In genomic region chr2:230660294-230661060, GRCh38 we compare ENCODE assay signal across 9 cellular contexts. TPM values are rescaled to one million over a fixed set of nuclear protein-coding genes. Genes with fewer than 3 reads are reported as not detected.
DNase-seq lines count a peak whose midpoint lies in the region; ATAC-seq and TF ChIP-seq lines count a peak whose summit lies in the region.
"Had no signal": no experiment of that assay in that cellular context is flagged by ENCODE, and none has a peak within 500 bp of the region (broad histone marks: within the 10 kb centered on the region; RNA-seq: fewer than 3 reads in every experiment).

No MANE protein-coding gene starts in this region.

- no peak for TF ChIP-seq POLR2A in NB4 (IDR thresholded peaks at IDR 0.05; ENCODE audit: extremely low read depth, insufficient read length)

- no peak overlapping the region for H3K4me3 ChIP-seq in NB4 (ENCODE audit: low read depth, low read length)
- H3K4me3 ChIP-seq: uterus had no signal

- no peaks in the 10 kb centered on the region for H3K9me3 Mint-ChIP-seq in activated naive CD4-positive, alpha-beta T cell treated with anti-CD3 and anti-CD28 coated beads, Interleukin-2, amount 50 U/mL, for 72 hours

- no peak for TF ChIP-seq CTCF in NB4 (IDR thresholded peaks at IDR 0.05; ENCODE audit: low read depth, low read length)

- ATAC-seq in activated naive CD4-positive, alpha-beta T cell treated with anti-CD3 and anti-CD28 coated beads, Interleukin-2, amount 50 U/mL, for 72 hours = peak in 1 of 2 donors; percentile 8
- ATAC-seq in GM21825 (IDR thresholded peaks at IDR 0.05; ENCODE audit: unreplicated experiment) = no peak

- DNase-seq in C1 segment of cervical spinal cord (lab: John Stamatoyannopoulos, UW) (peak in 9 of 14 donors; percentile 13 to 53 (median 39)), NB4 (ENCODE audit: low read depth) (peak; percentile 92), mucosa of gallbladder (ENCODE audit: low spot score) (peak; percentile 53), NCI-H2227 (lab: John Stamatoyannopoulos, UW; ENCODE audit: unreplicated experiment) (no peak), DMS53 treated with DMSO at 0.1 percent for 48 hours (lab: John Stamatoyannopoulos, UW; ENCODE audit: unreplicated experiment) (no peak), GOT3 (lab: John Stamatoyannopoulos, UW) (no peak)
- DNase-seq in activated naive CD4-positive, alpha-beta T cell treated with anti-CD3 and anti-CD28 coated beads, Interleukin-2, amount 50 U/mL, for 72 hours (ENCODE audit: low spot score in 2 of 2) = peak; percentile 42 to 77

- H3K27ac Mint-ChIP-seq in activated naive CD4-positive, alpha-beta T cell treated with anti-CD3 and anti-CD28 coated beads, Interleukin-2, amount 50 U/mL, for 72 hours = peak overlapping the region; percentile 98 to 99

- H3K36me3 Mint-ChIP-seq in activated naive CD4-positive, alpha-beta T cell treated with anti-CD3 and anti-CD28 coated beads, Interleukin-2, amount 50 U/mL, for 72 hours = peaks cover 0 to 6% of the 10 kb centered on the region in 2 donors

RNA-seq across cellular contexts. Expression of gene CAB39, which starts 52.2 kb away (rescaled TPM):
- 100 to 1,000 TPM; 104 to 123 TPM for total RNA-seq in activated naive CD4-positive, alpha-beta T cell treated with anti-CD3 and anti-CD28 coated beads, Interleukin-2, amount 50 U/mL, for 72 hours
- 73.8 TPM for total RNA-seq in mucosa of gallbladder

Comparison
In these comparisons a context has a peak if more than half of its experiments do, and no peak if none do; other contexts are left out.
1. DNase-seq: peak in C1 segment of cervical spinal cord (9 of 14), NB4 (single experiment), activated naive CD4-positive, alpha-beta T cell treated with anti-CD3 and anti-CD28 coated beads, Interleukin-2, amount 50 U/mL, for 72 hours (2 of 2) and mucosa of gallbladder (single experiment); none in NCI-H2227 (single experiment), DMS53 treated with DMSO at 0.1 percent for 48 hours (single experiment) and GOT3 (single experiment).